ENCODE assay signal across 12 cellular contexts in the genomic region with DNA sequence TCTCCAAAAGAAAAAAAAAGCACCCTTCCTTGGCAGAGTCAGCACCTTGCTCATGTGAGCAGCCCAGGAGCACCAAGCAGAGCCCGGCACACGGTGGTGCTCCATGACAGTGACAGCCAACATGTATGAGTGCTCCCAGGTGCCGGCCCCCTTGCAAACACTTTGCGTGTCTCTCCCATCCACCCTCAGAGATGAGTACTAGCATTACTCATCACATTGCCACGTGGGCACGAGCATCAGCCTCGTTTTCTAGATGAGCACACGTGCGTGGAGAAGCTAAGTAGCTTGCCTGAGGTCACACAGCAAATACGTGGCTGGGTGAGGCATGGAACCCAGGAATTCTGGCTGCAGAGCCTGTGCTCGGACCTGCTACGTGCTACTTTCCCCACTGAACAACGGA.
A peak's percentile ranks its signal among the peaks of the same experiment; 100 is the strongest.
DNase-seq lines count a peak whose midpoint lies in the region; ATAC-seq, FAIRE-seq and TF ChIP-seq lines count a peak whose summit lies in the region.
"Had no signal": no experiment of that assay in that cellular context is flagged by ENCODE, and none has a peak within 500 bp of the region (broad histone marks: within the 10 kb centered on the region; RNA-seq: fewer than 3 reads in every experiment).

No MANE protein-coding gene starts in this region.

- peaks cover 2% of the 10 kb centered on the region for H3K27me3 Mint-ChIP-seq in activated CD4-positive, alpha-beta T cell treated with anti-CD3 and anti-CD28 coated beads, Interleukin-2, amount 10 ng/mL, durations not matched to agents 24 days and 14 days

- H3K9ac ChIP-seq in HepG2 (ENCODE audit: insufficient read depth, low read depth, low read length) (no peak overlapping the region), fibroblast of lung (ENCODE audit: insufficient read depth, low read length) (no peak overlapping the region)

- H3K9me3 ChIP-seq in HepG2 (ENCODE audit: low read length) (no peaks in the 10 kb centered on the region), right lobe of liver (no peaks in the 10 kb centered on the region), fibroblast of lung (ENCODE audit: control insufficient read depth, insufficient read depth, low read depth, low read length) (no peaks in the 10 kb centered on the region)
- H3K9me3 ChIP-seq: BE2C, lower lobe of right lung had no signal

- no peak overlapping the region for H3K27ac ChIP-seq in HepG2 (ENCODE audit: extremely low read length, insufficient read depth, low read length)
- no peak overlapping the region for H3K27ac ChIP-seq in right lobe of liver
- H3K27ac ChIP-seq in fibroblast of lung (ENCODE audit: insufficient read depth, low read length), result no peak overlapping the region
- H3K27ac ChIP-seq: lower lobe of right lung had no signal

- CTCF ChIA-PET in HepG2 (lab: Yijun Ruan, JAX; ENCODE audit: low intra/inter-chr PET ratio, low total read pairs), result interaction anchor here (1.2 to 1.9 kb wide), 2 partner anchors 13 to 490 kb away, joined by 3 to 5 read pairs; no protein-coding TSS in a partner anchor

- no peak overlapping the region for H2AFZ ChIP-seq in HepG2 (ENCODE audit: low read length)
- H2AFZ ChIP-seq in fibroblast of lung (ENCODE audit: low read length), result no peak overlapping the region

- TF ChIP-seq EP300 in HepG2 (IDR thresholded peaks at IDR 0.05; ENCODE audit: low read depth in 2 of 2, low read length in 2 of 2) (no peak), HepG2 (CRISPR knock-in tag; IDR thresholded peaks at IDR 0.05; ENCODE audit: borderline replicate concordance) (no peak)

- TF ChIP-seq CTCF in HepG2 (CRISPR knock-in tag; IDR thresholded peaks at IDR 0.05) (no peak), right lobe of liver (IDR thresholded peaks at IDR 0.05) (no peak), fibroblast of lung (conservative IDR thresholded peaks at IDR 0.05 in 1 of 2, IDR thresholded peaks at IDR 0.05 in 1 of 2; ENCODE audit: low read depth in 1 of 2, low read length in 2 of 2) (no peak)

- no peaks in the 10 kb centered on the region for H3K4me1 Mint-ChIP-seq in activated CD4-positive, alpha-beta T cell treated with anti-CD3 and anti-CD28 coated beads, Interleukin-2, amount 10 ng/mL, durations not matched to agents 24 days and 14 days

- H3K27ac Mint-ChIP-seq in activated CD4-positive, alpha-beta T cell treated with anti-CD3 and anti-CD28 coated beads, Interleukin-2, amount 10 ng/mL, durations not matched to agents 24 days and 14 days, result no peak overlapping the region

- no peaks in the 10 kb centered on the region for H3K9me3 Mint-ChIP-seq in activated CD4-positive, alpha-beta T cell treated with anti-CD3 and anti-CD28 coated beads, Interleukin-2, amount 10 ng/mL, durations not matched to agents 24 days and 14 days

- H4K20me1 ChIP-seq in HepG2 (ENCODE audit: insufficient read depth, low read length), result no peaks in the 10 kb centered on the region
- H4K20me1 ChIP-seq in fibroblast of lung (ENCODE audit: control insufficient read depth, extremely low read depth, insufficient read depth, low read length), result no peaks in the 10 kb centered on the region

- no peaks in the 10 kb centered on the region for H3K36me3 Mint-ChIP-seq in activated CD4-positive, alpha-beta T cell treated with anti-CD3 and anti-CD28 coated beads, Interleukin-2, amount 10 ng/mL, durations not matched to agents 24 days and 14 days (ENCODE audit: low read depth)

- POLR2A ChIA-PET in HepG2 (lab: Yijun Ruan, JAX), result no interaction called here

- TF ChIP-seq RAD21 in HepG2 (CRISPR knock-in tag; IDR thresholded peaks at IDR 0.05), result no peak

- no peak for DNase-seq in HepG2 (ENCODE audit: low spot score)
- DNase-seq in right lobe of liver, result no peak
- DNase-seq in RPMI7951 (ENCODE audit: low read depth), result peak; percentile 96
- DNase-seq in fibroblast of lung (ENCODE audit: low read depth in 2 of 2), result peak; percentile 46 to 86
- peak; percentile 70 for DNase-seq in urothelium cell line (ENCODE audit: low spot score)
- DNase-seq in left colon, result no peak
- DNase-seq in activated CD4-positive, alpha-beta T cell treated with anti-CD3 and anti-CD28 coated beads, Interleukin-2, amount 10 ng/mL, durations not matched to agents 24 days and 14 days, result no peak
- DNase-seq: effector CD4-positive, alpha-beta T cell; lower lobe of right lung had no signal

- intact Hi-C loops in HepG2 (cut with micrococcal nuclease; ENCODE audit: unreplicated experiment) (no loop called here), right lobe of liver (cut with DNase I) (no loop called here), left colon (cut with DNase I, micrococcal nuclease) (no loop called here)
- intact Hi-C loops in activated CD4-positive, alpha-beta T cell treated with anti-CD3 and anti-CD28 coated beads, Interleukin-2, amount 10 ng/mL, durations not matched to agents 24 days and 14 days (cut with micrococcal nuclease), result no loop called here

- WGBS in HepG2 (ENCODE audit: low lambda C conversion rate), result 4% methylated on average over 5 of the region's 13 CpGs
- 18% methylated on average over 2 of the region's 13 CpGs for WGBS in right lobe of liver (ENCODE audit: insufficient coverage, low coverage, low lambda C conversion rate, missing lambda C conversion rate)

- no peak for TF ChIP-seq POLR2A in HepG2 (IDR thresholded peaks at IDR 0.05; ENCODE audit: insufficient read depth in 1 of 2, low read depth in 2 of 2, low read length in 2 of 2)
- TF ChIP-seq POLR2A in right lobe of liver (IDR thresholded peaks at IDR 0.05), result no peak

- H3K36me3 ChIP-seq in HepG2 (replicated peaks in 1 of 2; ENCODE audit: control insufficient read depth in 1 of 2, insufficient read depth in 2 of 2, low read length in 2 of 2), result no peaks in the 10 kb centered on the region
- H3K36me3 ChIP-seq in right lobe of liver, result no peaks in the 10 kb centered on the region
- H3K36me3 ChIP-seq in fibroblast of lung (ENCODE audit: control insufficient read depth, insufficient read depth, low read length), result no peaks in the 10 kb centered on the region
- H3K36me3 ChIP-seq: BE2C, lower lobe of right lung had no signal

- no peaks in the 10 kb centered on the region for H3K4me1 ChIP-seq in HepG2 (ENCODE audit: insufficient read depth, low read length)
- H3K4me1 ChIP-seq in right lobe of liver, result peaks cover 0 to 7% (median 0%) of the 10 kb centered on the region in 4 donors
- H3K4me1 ChIP-seq in fibroblast of lung (ENCODE audit: control insufficient read depth, extremely low read depth, insufficient read depth, low read length), result peaks cover 7% of the 10 kb centered on the region

- ATAC-seq in HepG2, result no peak
- no peak for ATAC-seq in right lobe of liver
- ATAC-seq in left colon, result no peak
- no peak for ATAC-seq in HG03457 (IDR thresholded peaks at IDR 0.05; ENCODE audit: unreplicated experiment)

- no peak overlapping the region for H3K4me3 Mint-ChIP-seq in activated CD4-positive, alpha-beta T cell treated with anti-CD3 and anti-CD28 coated beads, Interleukin-2, amount 10 ng/mL, durations not matched to agents 24 days and 14 days

- H3K4me2 ChIP-seq in HepG2 (ENCODE audit: low read depth, low read length) (no peak overlapping the region), fibroblast of lung (ENCODE audit: extremely low read depth, insufficient read depth, low read length) (no peak overlapping the region)

- in situ Hi-C loops in HepG2 (cut with HindIII; ENCODE audit: extremely low pct_ligation_motif_present, low pct_unique_long_range_greater_than_20kb), result loop anchor here (10.0 kb wide), 1 partner anchor 332 kb away; no protein-coding TSS in a partner anchor

- H3K79me2 ChIP-seq in HepG2 (ENCODE audit: insufficient read depth, low read length) (no peaks in the 10 kb centered on the region), fibroblast of lung (ENCODE audit: control insufficient read depth, insufficient read depth, low read length) (no peaks in the 10 kb centered on the region)

- FAIRE-seq in HepG2 (lab: Jason Lieb, UNC) (no peak), urothelium cell line (lab: Jason Lieb, UNC) (peak; percentile 99)
- FAIRE-seq: TTC549 had no signal

- H3K4me3 ChIP-seq in HepG2 (replicated peaks in 1 of 3; ENCODE audit: insufficient read depth in 1 of 3, low read depth in 2 of 3, low read length in 3 of 3) (no peak overlapping the region), right lobe of liver (no peak overlapping the region), fibroblast of lung (replicated peaks in 1 of 4; ENCODE audit: control extremely low read depth in 1 of 4, insufficient read depth in 1 of 4, low read depth in 3 of 4, low read length in 4 of 4) (no peak overlapping the region)
- H3K4me3 ChIP-seq: lower lobe of right lung had no signal

- BruUV-seq in HepG2 (replicated peaks; lab: Mats Ljungman, UMichigan), result no TSS peak

- H3K27me3 ChIP-seq in HepG2 (ENCODE audit: control insufficient read depth in 1 of 2, insufficient read depth in 2 of 2, low read length in 2 of 2) (peaks cover 16 to 81% of the 10 kb centered on the region in 2 experiments), right lobe of liver (no peaks in the 10 kb centered on the region), fibroblast of lung (ENCODE audit: control insufficient read depth, insufficient read depth, low read length) (peaks cover 4% of the 10 kb centered on the region)
- H3K27me3 ChIP-seq: BE2C had no signal

TF ChIP-seq in HepG2, 621 proteins besides CTCF, POLR2A, EP300 and RAD21:
- TF ChIP-seq JUND (CRISPR knock-in tag; IDR thresholded peaks at IDR 0.05), result no peak
- TF ChIP-seq, protein P1, sequence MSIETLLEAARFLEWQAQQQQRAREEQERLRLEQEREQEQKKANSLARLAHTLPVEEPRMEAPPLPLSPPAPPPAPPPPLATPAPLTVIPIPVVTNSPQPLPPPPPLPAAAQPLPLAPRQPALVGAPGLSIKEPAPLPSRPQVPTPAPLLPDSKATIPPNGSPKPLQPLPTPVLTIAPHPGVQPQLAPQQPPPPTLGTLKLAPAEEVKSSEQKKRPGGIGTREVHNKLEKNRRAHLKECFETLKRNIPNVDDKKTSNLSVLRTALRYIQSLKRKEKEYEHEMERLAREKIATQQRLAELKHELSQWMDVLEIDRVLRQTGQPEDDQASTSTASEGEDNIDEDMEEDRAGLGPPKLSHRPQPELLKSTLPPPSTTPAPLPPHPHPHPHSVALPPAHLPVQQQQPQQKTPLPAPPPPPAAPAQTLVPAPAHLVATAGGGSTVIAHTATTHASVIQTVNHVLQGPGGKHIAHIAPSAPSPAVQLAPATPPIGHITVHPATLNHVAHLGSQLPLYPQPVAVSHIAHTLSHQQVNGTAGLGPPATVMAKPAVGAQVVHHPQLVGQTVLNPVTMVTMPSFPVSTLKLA (IDR thresholded peaks at IDR 0.05), result peak; percentile 86

Comparison
In these comparisons a context has a peak if more than half of its experiments do, and no peak if none do; other contexts are left out.
1. DNase-seq: peak in RPMI7951 (single experiment), fibroblast of lung (2 of 2) and urothelium cell line (single experiment); none in HepG2 (single experiment), right lobe of liver (0 of 3), left colon (0 of 2) and activated CD4-positive, alpha-beta T cell treated with anti-CD3 and anti-CD28 coated beads, Interleukin-2, amount 10 ng/mL, durations not matched to agents 24 days and 14 days (single experiment).